12 cellular contexts compared by ENCODE assay signal in the genomic region with DNA sequence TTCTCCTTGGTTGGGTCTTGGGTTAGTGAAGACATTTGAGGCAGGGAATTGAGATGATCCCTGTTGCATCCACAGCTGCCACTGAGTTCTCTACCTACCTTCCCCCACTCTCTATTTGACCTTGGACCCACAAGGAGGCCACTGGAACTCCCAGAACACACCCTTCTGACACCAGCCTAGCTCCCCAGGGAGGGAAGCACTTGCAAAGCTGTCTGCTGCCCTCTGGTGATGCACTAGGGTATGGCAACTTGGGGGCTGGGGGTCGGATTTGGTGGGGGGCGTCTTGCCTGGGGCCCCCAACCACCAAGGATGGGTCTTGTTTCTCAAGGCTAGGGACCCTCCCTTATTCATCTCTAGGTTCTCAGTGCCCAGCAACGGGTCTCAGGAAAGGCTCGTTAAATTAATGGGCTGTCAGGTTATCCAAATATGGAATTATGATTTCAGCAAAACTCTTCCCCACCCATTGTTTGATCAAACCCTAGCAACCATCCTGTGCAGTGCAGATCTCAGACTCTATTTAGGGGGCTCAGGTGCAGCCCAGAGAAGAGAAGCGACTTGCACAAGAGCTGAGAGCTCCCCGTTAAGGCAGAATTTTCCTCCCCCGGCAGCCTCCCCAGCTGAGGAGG.
DNase-seq lines count a peak whose midpoint lies in the region; ATAC-seq and TF ChIP-seq lines count a peak whose summit lies in the region.
"Had no signal": no experiment of that assay in that cellular context is flagged by ENCODE, and none has a peak within 500 bp of the region (broad histone marks: within the 10 kb centered on the region; RNA-seq: fewer than 3 reads in every experiment).

No MANE protein-coding gene starts in this region.

- no peaks in the 10 kb centered on the region for H3K4me1 ChIP-seq in mucosa of descending colon (ENCODE audit: low read depth)

- H3K9me3 Mint-ChIP-seq in activated CD8-positive, alpha-beta memory T cell treated with anti-CD3 and anti-CD28 coated beads, Interleukin-2, amount 10 ng/mL, durations not matched to agents 7 days and 5 days (ENCODE audit: low read depth): no peaks in the 10 kb centered on the region
- H3K9me3 Mint-ChIP-seq: stimulated activated effector memory CD8-positive, alpha-beta T cell treated with anti-CD3 and anti-CD28 coated beads, Interleukin-12 subunit alpha, Interleukin-12 subunit beta, amount 100 ng/mL, for 72 hours had no signal

- intact Hi-C loops in mucosa of descending colon (cut with DNase I, micrococcal nuclease): no loop called here

- H3K36me3 ChIP-seq in mucosa of descending colon (ENCODE audit: low read depth): no peaks in the 10 kb centered on the region

- H3K9me3 ChIP-seq in mucosa of descending colon: no peaks in the 10 kb centered on the region

- H3K27ac Mint-ChIP-seq in activated CD8-positive, alpha-beta memory T cell treated with anti-CD3 and anti-CD28 coated beads, Interleukin-2, amount 10 ng/mL, durations not matched to agents 7 days and 5 days: no peak overlapping the region
- H3K27ac Mint-ChIP-seq: stimulated activated effector memory CD8-positive, alpha-beta T cell treated with anti-CD3 and anti-CD28 coated beads, Interleukin-12 subunit alpha, Interleukin-12 subunit beta, amount 100 ng/mL, for 72 hours; T-helper 17 cell had no signal

- ATAC-seq in activated CD8-positive, alpha-beta memory T cell treated with anti-CD3 and anti-CD28 coated beads, Interleukin-2, amount 10 ng/mL, durations not matched to agents 7 days and 5 days: no peak
- ATAC-seq in mucosa of descending colon (peak; percentile 29), GM19452 (IDR thresholded peaks at IDR 0.05; ENCODE audit: unreplicated experiment) (no peak), HG03439 (IDR thresholded peaks at IDR 0.05; ENCODE audit: unreplicated experiment) (no peak)
- ATAC-seq: stimulated activated effector memory CD8-positive, alpha-beta T cell treated with anti-CD3 and anti-CD28 coated beads, Interleukin-12 subunit alpha, Interleukin-12 subunit beta, amount 100 ng/mL, for 72 hours; T-helper 17 cell had no signal

- DNase-seq in NCI-H1694 treated with DMSO at 0.1 percent for 48 hours (lab: John Stamatoyannopoulos, UW): peak; percentile 24
- DNase-seq in NCI-H1694 (lab: John Stamatoyannopoulos, UW): no peak
- peak; percentile 23 for DNase-seq in GM20000 (ENCODE audit: low spot score)
- peak; percentile 42 for DNase-seq in activated CD8-positive, alpha-beta memory T cell treated with anti-CD3 and anti-CD28 coated beads, Interleukin-2, amount 10 ng/mL, durations not matched to agents 7 days and 5 days
- DNase-seq in mucosa of descending colon: no peak
- DNase-seq in hepatic stellate cell (ENCODE audit: low spot score): no peak
- DNase-seq: anterior cingulate cortex, NCI-H1105 treated with DMSO at 0.1 percent for 48 hours, T-helper 17 cell had no signal

- no peaks in the 10 kb centered on the region for H3K36me3 Mint-ChIP-seq in activated CD8-positive, alpha-beta memory T cell treated with anti-CD3 and anti-CD28 coated beads, Interleukin-2, amount 10 ng/mL, durations not matched to agents 7 days and 5 days
- H3K36me3 Mint-ChIP-seq: stimulated activated effector memory CD8-positive, alpha-beta T cell treated with anti-CD3 and anti-CD28 coated beads, Interleukin-12 subunit alpha, Interleukin-12 subunit beta, amount 100 ng/mL, for 72 hours had no signal

- CTCF ChIA-PET in activated CD8-positive, alpha-beta memory T cell treated with anti-CD3 and anti-CD28 coated beads, Interleukin-2, amount 10 ng/mL, durations not matched to agents 7 days and 5 days (lab: Charles Lee): interaction anchor here (1.0 kb wide), 1 partner anchor 273 kb away, joined by 4 read pairs; no protein-coding TSS in a partner anchor

- H3K4me3 ChIP-seq in mucosa of descending colon: no peak overlapping the region

- H3K4me1 Mint-ChIP-seq in activated CD8-positive, alpha-beta memory T cell treated with anti-CD3 and anti-CD28 coated beads, Interleukin-2, amount 10 ng/mL, durations not matched to agents 7 days and 5 days: no peaks in the 10 kb centered on the region
- H3K4me1 Mint-ChIP-seq: stimulated activated effector memory CD8-positive, alpha-beta T cell treated with anti-CD3 and anti-CD28 coated beads, Interleukin-12 subunit alpha, Interleukin-12 subunit beta, amount 100 ng/mL, for 72 hours; T-helper 17 cell had no signal

- no peak overlapping the region for H3K4me3 Mint-ChIP-seq in activated CD8-positive, alpha-beta memory T cell treated with anti-CD3 and anti-CD28 coated beads, Interleukin-2, amount 10 ng/mL, durations not matched to agents 7 days and 5 days
- H3K4me3 Mint-ChIP-seq: stimulated activated effector memory CD8-positive, alpha-beta T cell treated with anti-CD3 and anti-CD28 coated beads, Interleukin-12 subunit alpha, Interleukin-12 subunit beta, amount 100 ng/mL, for 72 hours; T-helper 17 cell had no signal

- H3K27me3 Mint-ChIP-seq in activated CD8-positive, alpha-beta memory T cell treated with anti-CD3 and anti-CD28 coated beads, Interleukin-2, amount 10 ng/mL, durations not matched to agents 7 days and 5 days: no peaks in the 10 kb centered on the region

- TF ChIP-seq CTCF in GM20000 (IDR thresholded peaks at IDR 0.05; ENCODE audit: extremely low read depth, missing control alignments) (peak; percentile 35), mucosa of descending colon (IDR thresholded peaks at IDR 0.05) (no peak)

Comparison
In these comparisons a context has a peak if more than half of its experiments do, and no peak if none do; other contexts are left out.
1. DNase-seq: peak in NCI-H1694 treated with DMSO at 0.1 percent for 48 hours (single experiment), GM20000 (single experiment) and activated CD8-positive, alpha-beta memory T cell treated with anti-CD3 and anti-CD28 coated beads, Interleukin-2, amount 10 ng/mL, durations not matched to agents 7 days and 5 days (single experiment); none in NCI-H1694 (single experiment), mucosa of descending colon (0 of 3) and hepatic stellate cell (single experiment).